ENCODE assay signal across 13 cellular contexts in genomic region chr10:71476249-71477011, GRCh38.
DNase-seq lines count a peak whose midpoint lies in the region; ATAC-seq and FAIRE-seq lines count a peak whose summit lies in the region.
"Had no signal": no experiment of that assay in that cellular context is flagged by ENCODE, and none has a peak within 500 bp of the region (broad histone marks: within the 10 kb centered on the region; RNA-seq: fewer than 3 reads in every experiment).

No MANE protein-coding gene starts in this region.

- H3K9ac ChIP-seq in BLaER1 = no peak overlapping the region

- H3K27ac ChIP-seq in BLaER1 (peak overlapping the region; percentile 80), SJSA1 (no peak overlapping the region)

- no peak for FAIRE-seq in HTR-8/SVneo (lab: Jason Lieb, UNC)
- FAIRE-seq: frontal cortex had no signal

- no peaks in the 10 kb centered on the region for H3K36me3 Mint-ChIP-seq in stimulated activated naive B cell treated with anti-CD40 and anti-IgM and Interleukin-4, amounts not matched to agents 10 μg/mL and 1 μg/mL and 100 μg/mL, for 72 hours
- H3K36me3 Mint-ChIP-seq in activated T-cell treated with anti-CD3 and anti-CD28 coated beads, Interleukin-2, amount 50 U/mL, for 24 hours (ENCODE audit: low read depth) = no peaks in the 10 kb centered on the region
- H3K36me3 Mint-ChIP-seq: activated CD4-positive, alpha-beta memory T cell treated with anti-CD3 and anti-CD28 coated beads for 36 hours had no signal

- H3K4me3 Mint-ChIP-seq in stimulated activated naive B cell treated with anti-CD40 and anti-IgM and Interleukin-4, amounts not matched to agents 10 μg/mL and 1 μg/mL and 100 μg/mL, for 72 hours = no peak overlapping the region
- H3K4me3 Mint-ChIP-seq in activated T-cell treated with anti-CD3 and anti-CD28 coated beads, Interleukin-2, amount 50 U/mL, for 24 hours = no peak overlapping the region
- H3K4me3 Mint-ChIP-seq: activated CD4-positive, alpha-beta memory T cell treated with anti-CD3 and anti-CD28 coated beads for 36 hours had no signal

- H3K4me1 ChIP-seq in BLaER1 (peaks cover 41% of the 10 kb centered on the region), SJSA1 (replicated peaks) (peaks cover 1% of the 10 kb centered on the region)

- DNase-seq in SJSA1 (ENCODE audit: low read depth in 1 of 2, low spot score in 2 of 2) = peak in 1 of 2 experiments; percentile 21
- DNase-seq in left kidney (ENCODE audit: low read depth, low spot score) = peak; percentile 31
- no peak for DNase-seq in stimulated activated naive B cell treated with anti-CD40 and anti-IgM and Interleukin-4, amounts not matched to agents 10 μg/mL and 1 μg/mL and 100 μg/mL, for 72 hours
- DNase-seq in activated T-cell treated with anti-CD3 and anti-CD28 coated beads, Interleukin-2, amount 50 U/mL, for 24 hours = no peak
- DNase-seq in HTR-8/SVneo (ENCODE audit: insufficient read length, low spot score) = no peak
- no peak for DNase-seq in NCI-H526 treated with DMSO at 0.1 percent for 48 hours (lab: John Stamatoyannopoulos, UW)
- DNase-seq: activated CD4-positive, alpha-beta memory T cell treated with anti-CD3 and anti-CD28 coated beads for 36 hours; nucleus accumbens; PC-3; stimulated activated naive CD8-positive, alpha-beta T cell treated with anti-CD3 and anti-CD28 coated beads, Interleukin-15, Interleukin-2, amounts not matched to agents 100 U/mL and 50 U/mL, for 24 hours had no signal

- no peaks in the 10 kb centered on the region for H3K9me3 ChIP-seq in BLaER1
- no peaks in the 10 kb centered on the region for H3K9me3 ChIP-seq in SJSA1 (replicated peaks)

- peaks cover 16 to 19% of the 10 kb centered on the region in 2 donors for H3K4me1 Mint-ChIP-seq in stimulated activated naive B cell treated with anti-CD40 and anti-IgM and Interleukin-4, amounts not matched to agents 10 μg/mL and 1 μg/mL and 100 μg/mL, for 72 hours
- no peaks in the 10 kb centered on the region for H3K4me1 Mint-ChIP-seq in activated T-cell treated with anti-CD3 and anti-CD28 coated beads, Interleukin-2, amount 50 U/mL, for 24 hours (ENCODE audit: low read depth)

- H3K36me3 ChIP-seq in BLaER1 = no peaks in the 10 kb centered on the region
- H3K36me3 ChIP-seq in SJSA1 = no peaks in the 10 kb centered on the region

- no peaks in the 10 kb centered on the region for H3K9me3 Mint-ChIP-seq in stimulated activated naive B cell treated with anti-CD40 and anti-IgM and Interleukin-4, amounts not matched to agents 10 μg/mL and 1 μg/mL and 100 μg/mL, for 72 hours
- H3K9me3 Mint-ChIP-seq in activated T-cell treated with anti-CD3 and anti-CD28 coated beads, Interleukin-2, amount 50 U/mL, for 24 hours = no peaks in the 10 kb centered on the region
- H3K9me3 Mint-ChIP-seq: activated CD4-positive, alpha-beta memory T cell treated with anti-CD3 and anti-CD28 coated beads for 36 hours had no signal

- peak overlapping the region; percentile 89 for H3K4me2 ChIP-seq in BLaER1

- H3K27ac Mint-ChIP-seq in stimulated activated naive B cell treated with anti-CD40 and anti-IgM and Interleukin-4, amounts not matched to agents 10 μg/mL and 1 μg/mL and 100 μg/mL, for 72 hours = peak overlapping the region; percentile 32
- no peak overlapping the region for H3K27ac Mint-ChIP-seq in activated T-cell treated with anti-CD3 and anti-CD28 coated beads, Interleukin-2, amount 50 U/mL, for 24 hours
- H3K27ac Mint-ChIP-seq: activated CD4-positive, alpha-beta memory T cell treated with anti-CD3 and anti-CD28 coated beads for 36 hours had no signal

- ATAC-seq in stimulated activated naive B cell treated with anti-CD40 and anti-IgM and Interleukin-4, amounts not matched to agents 10 μg/mL and 1 μg/mL and 100 μg/mL, for 72 hours (replicated peaks) = no peak
- no peak for ATAC-seq in HG02870 (IDR thresholded peaks at IDR 0.05; ENCODE audit: unreplicated experiment)
- ATAC-seq: PC-3; stimulated activated naive CD8-positive, alpha-beta T cell treated with anti-CD3 and anti-CD28 coated beads, Interleukin-15, Interleukin-2, amounts not matched to agents 100 U/mL and 50 U/mL, for 24 hours had no signal

- H3K27me3 Mint-ChIP-seq in stimulated activated naive B cell treated with anti-CD40 and anti-IgM and Interleukin-4, amounts not matched to agents 10 μg/mL and 1 μg/mL and 100 μg/mL, for 72 hours = peaks cover 9 to 12% of the 10 kb centered on the region in 2 donors
- H3K27me3 Mint-ChIP-seq in activated T-cell treated with anti-CD3 and anti-CD28 coated beads, Interleukin-2, amount 50 U/mL, for 24 hours = peaks cover 12% of the 10 kb centered on the region

- no peaks in the 10 kb centered on the region for H4K20me1 ChIP-seq in BLaER1

- H3K27me3 ChIP-seq in BLaER1 = no peaks in the 10 kb centered on the region
- H3K27me3 ChIP-seq in SJSA1 (replicated peaks) = no peaks in the 10 kb centered on the region

- H3K4me3 ChIP-seq in BLaER1 (no peak overlapping the region), SJSA1 (peak overlapping the region; percentile 22)
